ENCODE assay signal across 8 cellular contexts in genomic region chr7:147547252-147547897, GRCh38.
DNase-seq lines count a peak whose midpoint lies in the region; ATAC-seq and TF ChIP-seq lines count a peak whose summit lies in the region.

No MANE protein-coding gene starts in this region.

- no peaks in the 10 kb centered on the region for H3K27me3 ChIP-seq in OCI-LY1 (ENCODE audit: insufficient read depth, low read length)

- H3K4me3 ChIP-seq in AG10803 (ENCODE audit: low read length): no peak overlapping the region
- no peak overlapping the region for H3K4me3 ChIP-seq in OCI-LY1 (ENCODE audit: low read depth, low read length, poor library complexity, severe bottlenecking)
- no peak overlapping the region for H3K4me3 ChIP-seq in foreskin fibroblast (ENCODE audit: low read depth in 1 of 2, low read length in 2 of 2)

- no peaks in the 10 kb centered on the region for H3K36me3 ChIP-seq in OCI-LY1 (ENCODE audit: insufficient read depth, low read length)

- no peak overlapping the region for H3K4me2 ChIP-seq in OCI-LY1 (ENCODE audit: low read length)

- H3K9ac ChIP-seq in OCI-LY1 (ENCODE audit: low read length): no peak overlapping the region

- ATAC-seq in GM21515 (IDR thresholded peaks at IDR 0.05; ENCODE audit: unreplicated experiment) (no peak), HG03520 (IDR thresholded peaks at IDR 0.05; ENCODE audit: unreplicated experiment) (no peak)

- H3K27ac ChIP-seq in OCI-LY1 (ENCODE audit: low read depth, low read length, poor library complexity, severe bottlenecking): no peak overlapping the region

- no peaks in the 10 kb centered on the region for H4K20me1 ChIP-seq in OCI-LY1 (ENCODE audit: insufficient read depth, low read length)

- no peaks in the 10 kb centered on the region for H3K4me1 ChIP-seq in OCI-LY1 (ENCODE audit: insufficient read depth, low read length, severe bottlenecking)

- DNase-seq in AG10803 (ENCODE audit: low read depth) (peak; percentile 18), H4 (ENCODE audit: low spot score) (peak; percentile 57), foreskin fibroblast (no peak), anterior cingulate cortex (lab: John Stamatoyannopoulos, UW) (no peak), cerebellar cortex (ENCODE audit: low spot score) (no peak)

- no peaks in the 10 kb centered on the region for H3F3A ChIP-seq in OCI-LY1 (ENCODE audit: insufficient read depth, low read length)

- no peaks in the 10 kb centered on the region for H3K9me2 ChIP-seq in OCI-LY1 (ENCODE audit: low read depth, low read length)

- no peaks in the 10 kb centered on the region for H3K79me2 ChIP-seq in OCI-LY1 (ENCODE audit: insufficient read depth, low read length)

- peaks cover 13% of the 10 kb centered on the region; the same call in 1 of the 2 replicates for H3K9me3 ChIP-seq in OCI-LY1 (ENCODE audit: low read length)

- H2AFZ ChIP-seq in OCI-LY1 (ENCODE audit: low read length): no peak overlapping the region

- TF ChIP-seq CTCF in AG10803 (conservative IDR thresholded peaks at IDR 0.05; ENCODE audit: low read length) (peak; percentile 44), OCI-LY1 (IDR thresholded peaks at IDR 0.05; ENCODE audit: low read length) (peak; percentile 84), foreskin fibroblast (IDR thresholded peaks at IDR 0.05; ENCODE audit: low read depth, low read length) (peak; percentile 27)

Comparison
In these comparisons a context has a peak if more than half of its experiments do, and no peak if none do; other contexts are left out.
1. DNase-seq: peak in AG10803 (single experiment) and H4 (single experiment); none in foreskin fibroblast (0 of 2), anterior cingulate cortex (0 of 58) and cerebellar cortex (single experiment).
2. CTCF ChIP-seq: peak in every context shown above with its lines; median percentile 84 in OCI-LY1; 44 in AG10803; 27 in foreskin fibroblast.